ENCODE assay signal across 1 cellular context in the genomic region with DNA sequence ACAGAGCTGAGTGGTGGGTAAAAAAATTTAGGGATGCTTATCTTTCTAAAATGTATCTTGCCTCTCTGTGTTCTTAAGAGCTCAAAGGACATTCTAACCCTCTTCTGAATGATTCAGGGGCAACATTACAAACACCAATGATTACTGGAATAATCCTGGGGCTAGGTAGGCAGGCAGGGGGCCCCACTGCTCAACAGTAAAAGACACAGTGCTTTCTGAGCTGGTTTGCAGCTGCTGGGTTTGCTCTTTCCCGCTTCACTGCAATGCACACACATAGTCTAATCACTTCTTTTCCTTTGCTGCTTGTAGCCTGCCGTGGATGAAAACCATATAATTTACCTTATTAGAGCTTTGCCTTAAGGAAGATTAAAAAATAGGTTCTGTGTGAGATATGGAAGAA.
TF ChIP-seq lines count a peak whose summit lies in the region.

No MANE protein-coding gene starts in this region.

TF ChIP-seq in GM23338, 12 proteins besides CTCF, POLR2A, EP300 and RAD21 (continued from another document):
- TF ChIP-seq, protein P1, sequence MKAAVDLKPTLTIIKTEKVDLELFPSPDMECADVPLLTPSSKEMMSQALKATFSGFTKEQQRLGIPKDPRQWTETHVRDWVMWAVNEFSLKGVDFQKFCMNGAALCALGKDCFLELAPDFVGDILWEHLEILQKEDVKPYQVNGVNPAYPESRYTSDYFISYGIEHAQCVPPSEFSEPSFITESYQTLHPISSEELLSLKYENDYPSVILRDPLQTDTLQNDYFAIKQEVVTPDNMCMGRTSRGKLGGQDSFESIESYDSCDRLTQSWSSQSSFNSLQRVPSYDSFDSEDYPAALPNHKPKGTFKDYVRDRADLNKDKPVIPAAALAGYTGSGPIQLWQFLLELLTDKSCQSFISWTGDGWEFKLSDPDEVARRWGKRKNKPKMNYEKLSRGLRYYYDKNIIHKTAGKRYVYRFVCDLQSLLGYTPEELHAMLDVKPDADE (IDR thresholded peaks at IDR 0.05): no peak
- TF ChIP-seq, protein P2, sequence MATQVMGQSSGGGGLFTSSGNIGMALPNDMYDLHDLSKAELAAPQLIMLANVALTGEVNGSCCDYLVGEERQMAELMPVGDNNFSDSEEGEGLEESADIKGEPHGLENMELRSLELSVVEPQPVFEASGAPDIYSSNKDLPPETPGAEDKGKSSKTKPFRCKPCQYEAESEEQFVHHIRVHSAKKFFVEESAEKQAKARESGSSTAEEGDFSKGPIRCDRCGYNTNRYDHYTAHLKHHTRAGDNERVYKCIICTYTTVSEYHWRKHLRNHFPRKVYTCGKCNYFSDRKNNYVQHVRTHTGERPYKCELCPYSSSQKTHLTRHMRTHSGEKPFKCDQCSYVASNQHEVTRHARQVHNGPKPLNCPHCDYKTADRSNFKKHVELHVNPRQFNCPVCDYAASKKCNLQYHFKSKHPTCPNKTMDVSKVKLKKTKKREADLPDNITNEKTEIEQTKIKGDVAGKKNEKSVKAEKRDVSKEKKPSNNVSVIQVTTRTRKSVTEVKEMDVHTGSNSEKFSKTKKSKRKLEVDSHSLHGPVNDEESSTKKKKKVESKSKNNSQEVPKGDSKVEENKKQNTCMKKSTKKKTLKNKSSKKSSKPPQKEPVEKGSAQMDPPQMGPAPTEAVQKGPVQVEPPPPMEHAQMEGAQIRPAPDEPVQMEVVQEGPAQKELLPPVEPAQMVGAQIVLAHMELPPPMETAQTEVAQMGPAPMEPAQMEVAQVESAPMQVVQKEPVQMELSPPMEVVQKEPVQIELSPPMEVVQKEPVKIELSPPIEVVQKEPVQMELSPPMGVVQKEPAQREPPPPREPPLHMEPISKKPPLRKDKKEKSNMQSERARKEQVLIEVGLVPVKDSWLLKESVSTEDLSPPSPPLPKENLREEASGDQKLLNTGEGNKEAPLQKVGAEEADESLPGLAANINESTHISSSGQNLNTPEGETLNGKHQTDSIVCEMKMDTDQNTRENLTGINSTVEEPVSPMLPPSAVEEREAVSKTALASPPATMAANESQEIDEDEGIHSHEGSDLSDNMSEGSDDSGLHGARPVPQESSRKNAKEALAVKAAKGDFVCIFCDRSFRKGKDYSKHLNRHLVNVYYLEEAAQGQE (IDR thresholded peaks at IDR 0.05; ENCODE audit: unreplicated experiment): no peak
- TF ChIP-seq STAT1 (IDR thresholded peaks at IDR 0.05; ENCODE audit: unreplicated experiment) (no peak), CREB1 (CRISPR knock-in tag; IDR thresholded peaks at IDR 0.05; ENCODE audit: low read depth) (no peak), ZNF114 (CRISPR knock-in tag; IDR thresholded peaks at IDR 0.05) (no peak), ZNF331 (CRISPR knock-in tag; IDR thresholded peaks at IDR 0.05; ENCODE audit: low read depth) (no peak)
